ENCODE assay signal across 1 cellular context in the genomic region with DNA sequence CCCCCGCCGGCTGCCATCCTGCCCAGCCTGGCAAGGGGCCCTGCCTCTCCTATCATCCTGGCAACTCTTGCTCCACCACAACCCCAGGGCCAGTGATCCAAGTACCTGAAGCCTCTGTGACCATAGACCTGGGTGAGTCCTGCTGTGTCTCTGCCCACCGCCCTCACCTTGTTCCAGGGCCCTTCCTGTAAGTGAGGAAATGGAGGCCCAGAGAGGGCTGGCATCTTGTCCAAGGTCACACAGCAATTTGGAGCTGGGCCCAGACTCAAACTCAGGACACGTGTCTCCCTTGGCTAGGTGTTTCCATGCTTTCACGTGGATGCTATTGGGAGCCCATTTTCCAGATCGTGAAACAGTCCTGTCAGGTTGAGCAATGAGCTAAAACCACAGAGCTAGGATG.
A peak's percentile ranks its signal among the peaks of the same experiment; 100 is the strongest.
TF ChIP-seq lines count a peak whose summit lies in the region.

No MANE protein-coding gene starts in this region.

TF ChIP-seq in liver, 16 proteins besides CTCF, POLR2A, EP300 and RAD21 (continued from another document):
- TF ChIP-seq YY1 (IDR thresholded peaks at IDR 0.05) (peak; percentile 12), HNF4A (conservative IDR thresholded peaks at IDR 0.05) (peak in 1 of 2 donors; percentile 54), EGR1 (IDR thresholded peaks at IDR 0.05; ENCODE audit: low read depth in 2 of 2) (peak in 1 of 2 donors; percentile 24), HNF4G (IDR thresholded peaks at IDR 0.05) (no peak), FOXA1 (IDR thresholded peaks at IDR 0.05) (no peak)
- TF ChIP-seq, protein P1, sequence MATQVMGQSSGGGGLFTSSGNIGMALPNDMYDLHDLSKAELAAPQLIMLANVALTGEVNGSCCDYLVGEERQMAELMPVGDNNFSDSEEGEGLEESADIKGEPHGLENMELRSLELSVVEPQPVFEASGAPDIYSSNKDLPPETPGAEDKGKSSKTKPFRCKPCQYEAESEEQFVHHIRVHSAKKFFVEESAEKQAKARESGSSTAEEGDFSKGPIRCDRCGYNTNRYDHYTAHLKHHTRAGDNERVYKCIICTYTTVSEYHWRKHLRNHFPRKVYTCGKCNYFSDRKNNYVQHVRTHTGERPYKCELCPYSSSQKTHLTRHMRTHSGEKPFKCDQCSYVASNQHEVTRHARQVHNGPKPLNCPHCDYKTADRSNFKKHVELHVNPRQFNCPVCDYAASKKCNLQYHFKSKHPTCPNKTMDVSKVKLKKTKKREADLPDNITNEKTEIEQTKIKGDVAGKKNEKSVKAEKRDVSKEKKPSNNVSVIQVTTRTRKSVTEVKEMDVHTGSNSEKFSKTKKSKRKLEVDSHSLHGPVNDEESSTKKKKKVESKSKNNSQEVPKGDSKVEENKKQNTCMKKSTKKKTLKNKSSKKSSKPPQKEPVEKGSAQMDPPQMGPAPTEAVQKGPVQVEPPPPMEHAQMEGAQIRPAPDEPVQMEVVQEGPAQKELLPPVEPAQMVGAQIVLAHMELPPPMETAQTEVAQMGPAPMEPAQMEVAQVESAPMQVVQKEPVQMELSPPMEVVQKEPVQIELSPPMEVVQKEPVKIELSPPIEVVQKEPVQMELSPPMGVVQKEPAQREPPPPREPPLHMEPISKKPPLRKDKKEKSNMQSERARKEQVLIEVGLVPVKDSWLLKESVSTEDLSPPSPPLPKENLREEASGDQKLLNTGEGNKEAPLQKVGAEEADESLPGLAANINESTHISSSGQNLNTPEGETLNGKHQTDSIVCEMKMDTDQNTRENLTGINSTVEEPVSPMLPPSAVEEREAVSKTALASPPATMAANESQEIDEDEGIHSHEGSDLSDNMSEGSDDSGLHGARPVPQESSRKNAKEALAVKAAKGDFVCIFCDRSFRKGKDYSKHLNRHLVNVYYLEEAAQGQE (IDR thresholded peaks at IDR 0.05), result no peak
- TF ChIP-seq, protein P2, sequence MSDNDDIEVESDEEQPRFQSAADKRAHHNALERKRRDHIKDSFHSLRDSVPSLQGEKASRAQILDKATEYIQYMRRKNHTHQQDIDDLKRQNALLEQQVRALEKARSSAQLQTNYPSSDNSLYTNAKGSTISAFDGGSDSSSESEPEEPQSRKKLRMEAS (IDR thresholded peaks at IDR 0.05), result peak; percentile 72
